In the genomic region with DNA sequence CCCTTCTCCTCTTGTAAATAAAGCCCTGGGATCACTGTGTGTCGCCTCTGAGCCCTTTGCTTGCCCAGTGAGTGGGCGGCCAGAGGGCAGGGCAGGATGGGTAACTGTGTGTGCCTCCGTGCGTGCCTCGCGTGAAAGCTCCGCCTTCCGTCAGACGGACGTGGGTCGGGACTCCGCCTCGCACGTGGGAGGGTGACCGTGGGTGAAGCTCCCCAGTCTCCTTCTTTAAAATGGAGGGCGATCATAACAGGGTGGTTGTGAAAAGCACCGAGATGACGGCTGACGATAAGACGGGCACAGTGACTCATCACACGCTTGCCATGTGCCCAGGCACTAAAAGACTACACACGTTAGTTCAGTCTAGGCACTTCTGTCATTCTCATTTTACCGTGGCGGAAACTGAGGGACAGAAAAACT, we compare ENCODE assay signal across 8 cellular contexts. TPM values are rescaled to one million over a fixed set of nuclear protein-coding genes. Genes with fewer than 3 reads are reported as not detected.
DNase-seq lines count a peak whose midpoint lies in the region; ATAC-seq and TF ChIP-seq lines count a peak whose summit lies in the region.

No MANE protein-coding gene starts in this region.

- H3K4me3 Mint-ChIP-seq in activated T-helper 17 cell treated with anti-CD3 and anti-CD28 coated beads, Interleukin-2, amount 50 U/mL, for 72 hours: peak overlapping the region; percentile 87

- peak overlapping the region; percentile 39 for H3K27ac ChIP-seq in OCI-LY7 (ENCODE audit: low read depth, low read length, poor library complexity, severe bottlenecking)

- H3K36me3 ChIP-seq in OCI-LY7 (ENCODE audit: insufficient read depth, low read length): peaks cover 27% of the 10 kb centered on the region

- H3K9me2 ChIP-seq in OCI-LY7 (ENCODE audit: insufficient read depth, low read length): no peaks in the 10 kb centered on the region

- BruUV-seq in OCI-LY7 (replicated peaks; lab: Mats Ljungman, UMichigan): no TSS peak

- H3K9me3 Mint-ChIP-seq in activated T-helper 17 cell treated with anti-CD3 and anti-CD28 coated beads, Interleukin-2, amount 50 U/mL, for 72 hours: no peaks in the 10 kb centered on the region

- H2AFZ ChIP-seq in OCI-LY7 (ENCODE audit: low read length): 0 out of 2 replicates have a peak overlapping the region, but pooled peaks have one; percentile 5

- H3K4me1 Mint-ChIP-seq in activated T-helper 17 cell treated with anti-CD3 and anti-CD28 coated beads, Interleukin-2, amount 50 U/mL, for 72 hours: peaks cover 47% of the 10 kb centered on the region

- peaks cover 86% of the 10 kb centered on the region for H3K36me3 Mint-ChIP-seq in activated T-helper 17 cell treated with anti-CD3 and anti-CD28 coated beads, Interleukin-2, amount 50 U/mL, for 72 hours (ENCODE audit: low read depth)

- peak overlapping the region; percentile 75 for H3K4me2 ChIP-seq in OCI-LY7 (ENCODE audit: low read length)

- no peaks in the 10 kb centered on the region for H3K27me3 Mint-ChIP-seq in activated T-helper 17 cell treated with anti-CD3 and anti-CD28 coated beads, Interleukin-2, amount 50 U/mL, for 72 hours

- POLR2A ChIA-PET in OCI-LY7 (lab: Charles Lee): interaction anchor here (0.8 to 9.3 kb wide), 4 partner anchors 10 to 679 kb away, joined by 3 to 155 read pairs (median 8); a partner anchor contains a TSS

- DNase-seq in OCI-LY7 (ENCODE audit: low spot score): no peak
- peak; percentile 80 for DNase-seq in cardiac septum (ENCODE audit: low spot score)
- DNase-seq in skeletal muscle cell (ENCODE audit: low read depth): no peak
- no peak for DNase-seq in hypothalamus (lab: John Stamatoyannopoulos, UW)

- intact Hi-C loops in OCI-LY7 (cut with micrococcal nuclease; ENCODE audit: unreplicated experiment): loop anchor here (5.0 kb wide), 1 partner anchor 89 kb away; a partner anchor contains a TSS
- intact Hi-C loops in cardiac septum (cut with DNase I): no loop called here

- no peaks in the 10 kb centered on the region for H3K9me3 ChIP-seq in OCI-LY7 (ENCODE audit: low read length)

- TF ChIP-seq POLR2A in GM19193 (IDR thresholded peaks at IDR 0.05; ENCODE audit: extremely low read depth, insufficient read depth, insufficient read length): peak; percentile 34

- no peaks in the 10 kb centered on the region for H4K20me1 ChIP-seq in OCI-LY7 (ENCODE audit: insufficient read depth, low read length)

- H3K4me3 ChIP-seq in OCI-LY7 (ENCODE audit: low read depth, low read length, poor library complexity, severe bottlenecking): peak overlapping the region; percentile 3
- H3K4me3 ChIP-seq in skeletal muscle cell (ENCODE audit: low read depth, low read length): peak overlapping the region; percentile 21

- CTCF ChIA-PET in OCI-LY7 (lab: Charles Lee; ENCODE audit: unreplicated experiment): interaction anchor here (0.6 to 10.6 kb wide), 3 partner anchors 12 to 16 kb away, joined by 3 to 110 read pairs (median 3); a partner anchor contains a TSS

- H3K27ac Mint-ChIP-seq in activated T-helper 17 cell treated with anti-CD3 and anti-CD28 coated beads, Interleukin-2, amount 50 U/mL, for 72 hours: peak overlapping the region; percentile 95

- peak; percentile 79 for ATAC-seq in activated T-helper 17 cell treated with anti-CD3 and anti-CD28 coated beads, Interleukin-2, amount 50 U/mL, for 72 hours (replicated peaks)
- ATAC-seq in GM21786 (IDR thresholded peaks at IDR 0.05; ENCODE audit: unreplicated experiment) (no peak), GM19035 (IDR thresholded peaks at IDR 0.05; ENCODE audit: unreplicated experiment) (no peak)

- H3K4me1 ChIP-seq in OCI-LY7 (ENCODE audit: insufficient read depth, low read length, poor library complexity, severe bottlenecking): peaks cover 81% of the 10 kb centered on the region

- H3K79me2 ChIP-seq in OCI-LY7 (ENCODE audit: insufficient read depth, low read depth, low read length): no peaks in the 10 kb centered on the region

- TF ChIP-seq CTCF in OCI-LY7 (conservative IDR thresholded peaks at IDR 0.05; ENCODE audit: low read length): no peak

RNA-seq across cellular contexts. Expression of a gene that starts 9.2 kb away (rescaled TPM):
- 330 and 358 TPM in 2 replicates for total RNA-seq in OCI-LY7 (2014; rRNA removed; shearing (Covaris generic))
- 379 and 412 TPM in 2 replicates for total RNA-seq in OCI-LY7 (2022)
- 100 to 1,000 TPM; 285 to 436 TPM for total RNA-seq in activated T-helper 17 cell treated with anti-CD3 and anti-CD28 coated beads, Interleukin-2, amount 50 U/mL, for 72 hours
- 125 TPM for total RNA-seq in cardiac septum

RNA-seq across cellular contexts. Expression of a gene that starts 9.4 kb away (rescaled TPM):
- total RNA-seq in OCI-LY7 (2014; rRNA removed; shearing (Covaris generic)): 60.4 and 61.7 TPM in 2 replicates
- 82.7 and 99.0 TPM in 2 replicates for total RNA-seq in OCI-LY7 (2022)
- total RNA-seq in activated T-helper 17 cell treated with anti-CD3 and anti-CD28 coated beads, Interleukin-2, amount 50 U/mL, for 72 hours: 10 to 100 TPM; 50.9 to 90.5 TPM
- total RNA-seq in cardiac septum: 32.7 TPM

RNA-seq across cellular contexts. Expression of a gene that starts 10.1 kb away (rescaled TPM):
- total RNA-seq in OCI-LY7 (2014; rRNA removed; shearing (Covaris generic)): 37.1 and 42.9 TPM in 2 replicates
- total RNA-seq in OCI-LY7 (2022) (110 and 116 TPM in 2 replicates), cardiac septum (7.0 TPM)
- total RNA-seq in activated T-helper 17 cell treated with anti-CD3 and anti-CD28 coated beads, Interleukin-2, amount 50 U/mL, for 72 hours: 100 to 1,000 TPM; 134 to 223 TPM

RNA-seq across cellular contexts. Expression of a gene that starts 17.5 kb away (rescaled TPM):
- 315 and 319 TPM in 2 replicates for total RNA-seq in OCI-LY7 (2014; rRNA removed; shearing (Covaris generic))
- total RNA-seq in OCI-LY7 (2022) (126 and 130 TPM in 2 replicates), cardiac septum (162 TPM)
- total RNA-seq in activated T-helper 17 cell treated with anti-CD3 and anti-CD28 coated beads, Interleukin-2, amount 50 U/mL, for 72 hours: 100 to 1,000 TPM; 192 to 307 TPM

RNA-seq across cellular contexts. Expression of a gene that starts 17.7 kb away (rescaled TPM):
- not detected in 2 replicates for total RNA-seq in OCI-LY7 (2014; rRNA removed; shearing (Covaris generic))
- total RNA-seq in OCI-LY7 (2022): not detected in 2 replicates
- total RNA-seq in activated T-helper 17 cell treated with anti-CD3 and anti-CD28 coated beads, Interleukin-2, amount 50 U/mL, for 72 hours: not detected
- total RNA-seq in cardiac septum: not detected
